In the genomic region with DNA sequence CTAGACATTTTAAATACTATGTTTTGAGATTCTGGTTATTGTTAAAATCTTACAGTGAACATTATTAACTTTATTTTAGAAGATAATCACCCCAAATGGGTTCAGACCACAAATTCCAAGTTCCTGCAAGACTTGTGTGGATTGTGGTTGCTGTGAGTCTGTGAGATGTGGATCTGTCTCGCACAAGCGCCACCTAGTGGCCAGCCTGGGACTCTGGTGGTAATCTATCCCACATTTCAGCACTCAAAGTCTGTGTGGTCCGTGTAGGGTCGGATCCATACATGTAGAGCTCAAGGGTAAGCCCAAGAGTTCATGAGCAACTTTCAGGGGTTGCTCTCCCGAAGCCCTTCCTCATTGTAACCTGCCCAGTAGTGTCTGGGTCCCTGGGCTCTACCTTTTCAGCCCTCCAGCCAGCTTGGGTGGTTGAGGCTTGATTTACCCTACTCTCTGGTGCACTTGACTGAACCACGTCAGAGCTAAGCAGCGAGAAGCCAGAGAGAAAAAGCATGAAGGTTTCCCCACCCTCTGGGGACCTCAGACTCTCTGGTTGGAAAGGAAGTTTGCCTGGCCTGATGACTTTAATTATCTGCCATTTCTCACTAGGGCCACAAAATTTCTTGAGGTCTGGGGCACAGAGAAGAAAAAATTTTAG, we compare ENCODE assay signal across 8 cellular contexts.
DNase-seq lines count a peak whose midpoint lies in the region; ATAC-seq, FAIRE-seq and TF ChIP-seq lines count a peak whose summit lies in the region.
"Not testable (repeated sequence)": the region's sequence is repeated elsewhere in the genome, so short reads cannot be mapped to it uniquely, and the experiment has no call there.

No MANE protein-coding gene starts in this region.

- not testable (repeated sequence) for TF ChIP-seq POLR2A in spleen (IDR thresholded peaks at IDR 0.05)

- not testable (repeated sequence) for H3K27me3 ChIP-seq in Panc1 (ENCODE audit: control insufficient read depth, insufficient read depth, low read length); spleen (replicated peaks in 1 of 7)

- not testable (repeated sequence) for H3K27ac ChIP-seq in Panc1 (ENCODE audit: low read length); kidney (ENCODE audit: low read depth in 2 of 2, low read length in 2 of 2); spleen

- intact Hi-C loops in Panc1 (cut with micrococcal nuclease; ENCODE audit: unreplicated experiment); kidney (cut with DNase I); spleen (cut with DNase I; ENCODE audit: low total_unique reads): not testable (repeated sequence)

- H3K4me1 ChIP-seq in Panc1 (ENCODE audit: control insufficient read depth, insufficient read depth, low read length); kidney (ENCODE audit: control insufficient read depth in 1 of 2, insufficient read depth in 1 of 2, low read depth in 1 of 2, low read length in 2 of 2); spleen: not testable (repeated sequence)

- not testable (repeated sequence) for DNase-seq in HFF-Myc (ENCODE audit: extremely low read depth, low read depth); Panc1 (ENCODE audit: low read depth, low spot score); chondrocyte (ENCODE audit: low spot score)
- DNase-seq in activated T-cell treated with anti-CD3 and anti-CD28 coated beads for 1 hour (ENCODE audit: low read depth) (peak; percentile 74), kidney (peak; percentile 88), spleen (peak; percentile 93)
- peak; percentile 25 to 45 for DNase-seq in stimulated activated naive CD8-positive, alpha-beta T cell treated with anti-CD3 and anti-CD28 coated beads, Interleukin-15, amount 100 ng/mL, for 72 hours

- POLR2A ChIA-PET in Panc1 (lab: Charles Lee) = not testable (repeated sequence)

- not testable (repeated sequence) for H3K4me3 ChIP-seq in HFF-Myc (replicated peaks; ENCODE audit: low read depth, low read length); Panc1 (ENCODE audit: low read depth in 2 of 2, low read length in 2 of 2); kidney (ENCODE audit: low read length in 2 of 2); spleen

- not testable (repeated sequence) for H3K9me3 ChIP-seq in Panc1 (ENCODE audit: control insufficient read depth, insufficient read depth, low read depth, low read length); kidney (ENCODE audit: control insufficient read depth in 1 of 2, low read length in 2 of 2); spleen

- ATAC-seq in Panc1 = peak; percentile 98
- ATAC-seq in stimulated activated naive CD8-positive, alpha-beta T cell treated with anti-CD3 and anti-CD28 coated beads, Interleukin-15, amount 100 ng/mL, for 72 hours = peak; percentile 53

- BruUV-seq in Panc1 (replicated peaks; lab: Mats Ljungman, UMichigan) = not testable (repeated sequence)

- peak; percentile 92 for FAIRE-seq in kidney (lab: Jason Lieb, UNC)

- not testable (repeated sequence) for H3K36me3 ChIP-seq in Panc1 (ENCODE audit: control insufficient read depth, insufficient read depth, low read length); kidney (ENCODE audit: control insufficient read depth in 1 of 2, insufficient read depth in 2 of 2, low read length in 2 of 2); spleen

- not testable (repeated sequence) for H3K4me3 Mint-ChIP-seq in chondrocyte (ENCODE audit: unreplicated experiment); stimulated activated naive CD8-positive, alpha-beta T cell treated with anti-CD3 and anti-CD28 coated beads, Interleukin-15, amount 100 ng/mL, for 72 hours

- 4 to 13% (median 4%) methylated on average over 2 to 3 of the region's 7 CpGs; no CpG with 5 or more reads in 2 of the 5 donors for WGBS in spleen, 5 donors

- CTCF ChIA-PET in Panc1 (lab: Charles Lee) = not testable (repeated sequence)

- not testable (repeated sequence) for H3K9ac ChIP-seq in kidney (ENCODE audit: low read length in 2 of 2)

- TF ChIP-seq CTCF in GM12874 (IDR thresholded peaks at IDR 0.05; ENCODE audit: insufficient read depth, low read depth, low read length) = peak; percentile 38; the same call in 1 of the 2 replicates
- TF ChIP-seq CTCF in HFF-Myc (IDR thresholded peaks at IDR 0.05; ENCODE audit: low read depth, low read length, missing control alignments) = peak; percentile 15
- TF ChIP-seq CTCF in Panc1 (IDR thresholded peaks at IDR 0.05) = not testable (repeated sequence)
- TF ChIP-seq CTCF in chondrocyte (IDR thresholded peaks at IDR 0.05) = peak; percentile 72
- TF ChIP-seq CTCF in kidney (IDR thresholded peaks at IDR 0.05; ENCODE audit: borderline replicate concordance, extremely low read depth, insufficient read depth) = peak; percentile 59
- peak in 7 of 11 experiments; percentile 17 to 56 (median 48) for TF ChIP-seq CTCF in spleen (IDR thresholded peaks at IDR 0.05 in 8 of 11, conservative IDR thresholded peaks at IDR 0.05 in 3 of 11)

- not testable (repeated sequence) for H3K4me1 Mint-ChIP-seq in chondrocyte (ENCODE audit: low read depth); stimulated activated naive CD8-positive, alpha-beta T cell treated with anti-CD3 and anti-CD28 coated beads, Interleukin-15, amount 100 ng/mL, for 72 hours

- H3K27me3 Mint-ChIP-seq in chondrocyte (ENCODE audit: low read depth); stimulated activated naive CD8-positive, alpha-beta T cell treated with anti-CD3 and anti-CD28 coated beads, Interleukin-15, amount 100 ng/mL, for 72 hours: not testable (repeated sequence)

- not testable (repeated sequence) for H3K27ac Mint-ChIP-seq in chondrocyte (ENCODE audit: unreplicated experiment); stimulated activated naive CD8-positive, alpha-beta T cell treated with anti-CD3 and anti-CD28 coated beads, Interleukin-15, amount 100 ng/mL, for 72 hours

- H3K36me3 Mint-ChIP-seq in chondrocyte (ENCODE audit: low read depth) = not testable (repeated sequence)

- H3K9me3 Mint-ChIP-seq in chondrocyte (ENCODE audit: low read depth); stimulated activated naive CD8-positive, alpha-beta T cell treated with anti-CD3 and anti-CD28 coated beads, Interleukin-15, amount 100 ng/mL, for 72 hours: not testable (repeated sequence)

- in situ Hi-C loops in Panc1 (cut with HindIII; ENCODE audit: low pct_unique_long_range_greater_than_20kb, low sequenced_read_pairs) = not testable (repeated sequence)
